21 cellular contexts compared by ENCODE assay signal in genomic region chr5:160173-160510, GRCh38. TPM values are rescaled to one million over a fixed set of nuclear protein-coding genes. Genes with fewer than 3 reads are reported as not detected.
DNase-seq lines count a peak whose midpoint lies in the region; TF ChIP-seq lines count a peak whose summit lies in the region.
"Had no signal": no experiment of that assay in that cellular context is flagged by ENCODE, and none has a peak within 500 bp of the region (broad histone marks: within the 10 kb centered on the region; RNA-seq: fewer than 3 reads in every experiment).

No MANE protein-coding gene starts in this region.

- peaks cover 4% of the 10 kb centered on the region; the same call in 1 of the 2 replicates for H3K36me3 Mint-ChIP-seq in HFFc6 (ENCODE audit: low read depth)
- H3K36me3 Mint-ChIP-seq: immature natural killer cell had no signal

- in situ Hi-C loops in brain microvascular endothelial cell (cut with HindIII; ENCODE audit: low pct_ligation_motif_present, low sequenced_read_pairs), result no loop called here

- no peak for TF ChIP-seq CTCF in AG04450 (IDR thresholded peaks at IDR 0.05; ENCODE audit: low read depth, low read length)
- TF ChIP-seq CTCF in HFFc6 (IDR thresholded peaks at IDR 0.05), result no peak
- TF ChIP-seq CTCF in brain microvascular endothelial cell (IDR thresholded peaks at IDR 0.05; ENCODE audit: low read depth, low read length, missing control alignments), result no peak

- H3K36me3 ChIP-seq in brain microvascular endothelial cell (replicated peaks), result no peaks in the 10 kb centered on the region
- H3K36me3 ChIP-seq: suprapubic skin had no signal

- H3K4me3 Mint-ChIP-seq in HFFc6, result peak overlapping the region; percentile 56
- H3K4me3 Mint-ChIP-seq: activated CD4-positive, alpha-beta T cell treated with anti-CD3 and anti-CD28 coated beads, Interleukin-2, amount 10 ng/mL, durations not matched to agents 7 days and 5 days; activated T-cell treated with anti-CD3 and anti-CD28 coated beads, Interleukin-2, amount 50 U/mL, for 4 hours; immature natural killer cell; neural crest cell had no signal

- no peaks in the 10 kb centered on the region; the same call in 1 of the 2 replicates for H3K9me3 ChIP-seq in AG04450 (ENCODE audit: control insufficient read depth, insufficient read depth, low read length)
- H3K9me3 ChIP-seq: suprapubic skin had no signal

- peaks cover 7% of the 10 kb centered on the region for H3K27me3 ChIP-seq in AG04450 (ENCODE audit: control insufficient read depth, insufficient read depth, low read length)
- H3K27me3 ChIP-seq in brain microvascular endothelial cell (replicated peaks), result no peaks in the 10 kb centered on the region

- POLR2A ChIA-PET in AG04450 (lab: Yijun Ruan, JAX), result interaction anchor here (1.1 kb wide), 1 partner anchor 31 kb away, joined by 4 read pairs; no protein-coding TSS in a partner anchor

- peaks cover 2% of the 10 kb centered on the region; the same call in 1 of the 2 replicates for H3K27me3 Mint-ChIP-seq in HFFc6 (ENCODE audit: insufficient read depth)
- H3K27me3 Mint-ChIP-seq: activated CD4-positive, alpha-beta T cell treated with anti-CD3 and anti-CD28 coated beads, Interleukin-2, amount 10 ng/mL, durations not matched to agents 7 days and 5 days had no signal

- peak; percentile 36 for DNase-seq in AG04450 (ENCODE audit: low read depth, low spot score)
- DNase-seq in HFFc6, result peak; percentile 27
- peak; percentile 83 for DNase-seq in brain microvascular endothelial cell
- peak; percentile 55 for DNase-seq in non-pigmented ciliary epithelial cell (ENCODE audit: low read depth)
- no peak for DNase-seq in C1 segment of cervical spinal cord (lab: John Stamatoyannopoulos, UW)
- DNase-seq in ecto neural progenitor cell (ENCODE audit: low spot score), result no peak
- no peak for DNase-seq in foreskin melanocyte
- no peak for DNase-seq in NCI-H1930 (lab: John Stamatoyannopoulos, UW)
- DNase-seq: activated CD4-positive, alpha-beta T cell treated with anti-CD3 and anti-CD28 coated beads, Interleukin-2, amount 10 ng/mL, durations not matched to agents 7 days and 5 days; activated T-cell treated with anti-CD3 and anti-CD28 coated beads, Interleukin-2, amount 50 U/mL, for 4 hours; cerebellar nuclear complex; immature natural killer cell; KG1; NCI-H1105 treated with DMSO at 0.1 percent for 48 hours; NCI-H774; PC-9; retina; stimulated activated CD4-positive, alpha-beta T cell treated with anti-CD3 and anti-CD28 coated beads, Interleukin-2, amount 100 ng/mL, for 24 hours had no signal

- peak overlapping the region; percentile 31 for H3K27ac ChIP-seq in AG04450 (ENCODE audit: low read depth, low read length)
- H3K27ac ChIP-seq in brain microvascular endothelial cell, result peak overlapping the region; percentile 78
- H3K27ac ChIP-seq: HL-60, PC-9, suprapubic skin had no signal

- no peaks in the 10 kb centered on the region for H3K9me3 Mint-ChIP-seq in HFFc6
- H3K9me3 Mint-ChIP-seq: activated T-cell treated with anti-CD3 and anti-CD28 coated beads, Interleukin-2, amount 50 U/mL, for 4 hours; immature natural killer cell; neural crest cell had no signal

- CTCF ChIA-PET in AG04450 (lab: Charles Lee), result interaction anchor here (1.1 kb wide), 1 partner anchor 28 kb away, joined by 4 read pairs; no protein-coding TSS in a partner anchor

- H3K4me3 ChIP-seq in AG04450 (ENCODE audit: low read depth, low read length) (no peak overlapping the region), brain microvascular endothelial cell (ENCODE audit: low read depth, low read length) (no peak overlapping the region)
- H3K4me3 ChIP-seq: PC-9, suprapubic skin had no signal

- H3K27ac Mint-ChIP-seq in HFFc6, result peak overlapping the region; percentile 75
- H3K27ac Mint-ChIP-seq: activated CD4-positive, alpha-beta T cell treated with anti-CD3 and anti-CD28 coated beads, Interleukin-2, amount 10 ng/mL, durations not matched to agents 7 days and 5 days; immature natural killer cell had no signal

- peaks cover 43% of the 10 kb centered on the region for H3K4me1 Mint-ChIP-seq in HFFc6 (ENCODE audit: low read depth)
- H3K4me1 Mint-ChIP-seq: activated CD4-positive, alpha-beta T cell treated with anti-CD3 and anti-CD28 coated beads, Interleukin-2, amount 10 ng/mL, durations not matched to agents 7 days and 5 days; immature natural killer cell; neural crest cell had no signal

RNA-seq across cellular contexts. Expression of gene LRRC14B, which starts 31.2 kb away (rescaled TPM):
- not detected in 2 replicates for polyA plus RNA-seq in AG04450 (2011; rRNA removed)
- not detected in 2 replicates for polyA minus RNA-seq in AG04450 (2011; rRNA and poly(A)+ RNA removed)
- not detected for total RNA-seq in HFFc6 (2021; fragmentation: NEBNext Ultra II Directional; extraction: Animal tissue kit (Norgen Biotek cat#: 25700))
- total RNA-seq: neural crest cell, PC-9, suprapubic skin had no signal
- polyA plus RNA-seq: immature natural killer cell had no signal

RNA-seq across cellular contexts. Expression of gene CCDC127, which starts 57.8 kb away (rescaled TPM):
- polyA plus RNA-seq in AG04450 (2011; rRNA removed), result 6.3 and 6.6 TPM in 2 replicates
- polyA minus RNA-seq in AG04450 (2011; rRNA and poly(A)+ RNA removed), result 6.9 and 7.6 TPM in 2 replicates
- 1 to 10 TPM; 4.5 to 6.6 (median 6.2) TPM for total RNA-seq in HFFc6 (2021; fragmentation: NEBNext Ultra II Directional; extraction: Animal tissue kit (Norgen Biotek cat#: 25700))

RNA-seq across cellular contexts. Expression of gene SDHA, which starts 58.0 kb away (rescaled TPM):
- polyA plus RNA-seq in AG04450 (2011; rRNA removed), result 116 and 122 TPM in 2 replicates
- polyA minus RNA-seq in AG04450 (2011; rRNA and poly(A)+ RNA removed), result 148 and 208 TPM in 2 replicates
- total RNA-seq in HFFc6 (2021; fragmentation: NEBNext Ultra II Directional; extraction: Animal tissue kit (Norgen Biotek cat#: 25700)), result 100 to 1,000 TPM in 4 of 6 experiments, 10 to 100 TPM in 2; 92.5 to 114 (median 109) TPM

Comparison
In these comparisons a context has a peak if more than half of its experiments do, and no peak if none do; other contexts are left out.
1. DNase-seq: peak in AG04450 (single experiment), HFFc6 (single experiment), brain microvascular endothelial cell (single experiment) and non-pigmented ciliary epithelial cell (single experiment); none in C1 segment of cervical spinal cord (0 of 14), ecto neural progenitor cell (single experiment), foreskin melanocyte (single experiment) and NCI-H1930 (0 of 2).